In genomic region chr14:22836301-22837058, GRCh38 we compare ENCODE assay signal across 9 cellular contexts. TPM values are rescaled to one million over a fixed set of nuclear protein-coding genes. Genes with fewer than 3 reads are reported as not detected.
DNase-seq lines count a peak whose midpoint lies in the region; ATAC-seq and TF ChIP-seq lines count a peak whose summit lies in the region.
"Had no signal": no experiment of that assay in that cellular context is flagged by ENCODE, and none has a peak within 500 bp of the region (broad histone marks: within the 10 kb centered on the region; RNA-seq: fewer than 3 reads in every experiment).

Gene MMP14, plus strand, starts transcription at chr14:22836585. Its CDS starts 233 bp downstream, at chr14:22836818.

- WGBS in esophagus, 2 donors = 8 to 10% methylated on average over 44 of the region's 44 CpGs

- H3K4me1 ChIP-seq in esophagus (ENCODE audit: control insufficient read depth in 2 of 2, insufficient read depth in 2 of 2, low read length in 1 of 2) (peaks cover 0 to 9% of the 10 kb centered on the region in 2 donors), uterus (peaks cover 0 to 17% of the 10 kb centered on the region in 2 donors)

- peak within 1 kb of the TSS; percentile 83 to 95 for H3K4me3 ChIP-seq in esophagus (ENCODE audit: low read depth in 1 of 2, low read length in 2 of 2)
- peak within 1 kb of the TSS; percentile 74 to 75 for H3K4me3 ChIP-seq in uterus

- peak within 1 kb of the TSS; percentile 98 to 99 for H3K27ac ChIP-seq in esophagus (ENCODE audit: low read depth in 2 of 2, low read length in 1 of 2)
- H3K27ac ChIP-seq in uterus = peak within 1 kb of the TSS; percentile 96 to 100
- H3K27ac ChIP-seq: 22Rv1 had no signal

- peaks cover 0 to 8% of the 10 kb centered on the region in 2 donors for H3K36me3 ChIP-seq in esophagus (ENCODE audit: control insufficient read depth in 2 of 2, insufficient read depth in 2 of 2, low read length in 1 of 2)
- no peaks in the 10 kb centered on the region for H3K36me3 ChIP-seq in uterus

- TF ChIP-seq CTCF in uterus (IDR thresholded peaks at IDR 0.05) = peak; percentile 62 to 79 (median 69)
- no peak for TF ChIP-seq CTCF in GM20000 (IDR thresholded peaks at IDR 0.05; ENCODE audit: extremely low read depth, missing control alignments)

- DNase-seq in DMS 273 (lab: John Stamatoyannopoulos, UW; ENCODE audit: unreplicated experiment) (peak; percentile 56), DMS 273 treated with DMSO at 0.1 percent for 48 hours (lab: John Stamatoyannopoulos, UW) (no peak), mucosa of gallbladder (ENCODE audit: low spot score) (peak; percentile 68), uterus (peak; percentile 85 to 89), GM20000 (ENCODE audit: low spot score) (no peak)

- intact Hi-C loops in uterus (cut with DNase I; ENCODE audit: low total_unique reads) = no loop called here

- H3K9me3 ChIP-seq in esophagus (ENCODE audit: control insufficient read depth in 2 of 2, insufficient read depth in 1 of 2, low read depth in 1 of 2, low read length in 1 of 2) (no peaks in the 10 kb centered on the region), uterus (no peaks in the 10 kb centered on the region)

- ATAC-seq in SK-N-SH treated with all-trans-retinoic acid at 6 μM for 48 hours (peak; percentile 84), GM19467 (IDR thresholded peaks at IDR 0.05; ENCODE audit: unreplicated experiment) (no peak)

- no peaks in the 10 kb centered on the region for H3K27me3 ChIP-seq in esophagus (ENCODE audit: control insufficient read depth in 1 of 2, insufficient read depth in 2 of 2, low read length in 2 of 2)
- no peaks in the 10 kb centered on the region for H3K27me3 ChIP-seq in uterus

- TF ChIP-seq POLR2A in uterus (IDR thresholded peaks at IDR 0.05) = peak; percentile 79 to 85

TF ChIP-seq in SK-N-SH treated with all-trans-retinoic acid at 6 μM for 48 hours, 23 proteins besides CTCF, POLR2A, EP300 and RAD21:
- TF ChIP-seq ESRRG (CRISPR knock-in tag; IDR thresholded peaks at IDR 0.05) (no peak), BACH2 (CRISPR knock-in tag; IDR thresholded peaks at IDR 0.05; ENCODE audit: borderline replicate concordance) (no peak), TOX (CRISPR knock-in tag; IDR thresholded peaks at IDR 0.05; ENCODE audit: borderline replicate concordance) (no peak), ZNF565 (CRISPR knock-in tag; conservative IDR thresholded peaks at IDR 0.05; ENCODE audit: low read depth) (no peak), PPARA (CRISPR knock-in tag; IDR thresholded peaks at IDR 0.05; ENCODE audit: borderline replicate concordance) (no peak), ZFP3 (CRISPR knock-in tag; IDR thresholded peaks at IDR 0.05) (no peak), PATZ1 (CRISPR knock-in tag; IDR thresholded peaks at IDR 0.05; ENCODE audit: borderline replicate concordance) (no peak), ZC3H10 (CRISPR knock-in tag; IDR thresholded peaks at IDR 0.05) (no peak), RARB (CRISPR knock-in tag; IDR thresholded peaks at IDR 0.05) (no peak), TSHZ2 (CRISPR knock-in tag; IDR thresholded peaks at IDR 0.05) (no peak), ISL1 (CRISPR knock-in tag; IDR thresholded peaks at IDR 0.05) (no peak), SNAI2 (CRISPR knock-in tag; IDR thresholded peaks at IDR 0.05) (no peak), ZNF8 (CRISPR knock-in tag; IDR thresholded peaks at IDR 0.05) (no peak), CREB5 (CRISPR knock-in tag; IDR thresholded peaks at IDR 0.05; ENCODE audit: low read depth) (no peak), ZFP30 (CRISPR knock-in tag; IDR thresholded peaks at IDR 0.05) (no peak), ZNF70 (CRISPR knock-in tag; IDR thresholded peaks at IDR 0.05) (no peak)

RNA-seq across cellular contexts. Expression of gene MMP14, which starts in this region (rescaled TPM):
- polyA plus RNA-seq in esophagus = 10 to 100 TPM; 54.1 to 81.6 TPM
- total RNA-seq in mucosa of gallbladder (222 TPM), uterus (100 to 1,000 TPM in 3 of 4 donors, 10 to 100 TPM in 1; 66.6 to 233 (median 172) TPM)

Comparison
In these comparisons a context has a peak if more than half of its experiments do, and no peak if none do; other contexts are left out.
1. DNase-seq: peak in DMS 273 (single experiment), mucosa of gallbladder (single experiment) and uterus (2 of 2); none in DMS 273 treated with DMSO at 0.1 percent for 48 hours (single experiment) and GM20000 (single experiment).